In genomic region chr6:42279144-42279781, GRCh38 we compare ENCODE assay signal across 10 cellular contexts.
DNase-seq lines count a peak whose midpoint lies in the region; ATAC-seq and TF ChIP-seq lines count a peak whose summit lies in the region.
"Had no signal": no experiment of that assay in that cellular context is flagged by ENCODE, and none has a peak within 500 bp of the region (broad histone marks: within the 10 kb centered on the region; RNA-seq: fewer than 3 reads in every experiment).

No MANE protein-coding gene starts in this region.

- 49% methylated on average over 9 of the region's 9 CpGs for WGBS in suprapubic skin

- H3K36me3 ChIP-seq in suprapubic skin, result no peaks in the 10 kb centered on the region

- ATAC-seq in activated CD4-positive, CD25-positive, alpha-beta regulatory T cell treated with anti-CD3 and anti-CD28 coated beads, Interleukin-2, amount 50 U/mL, for 24 hours, result peak; percentile 57 to 58
- ATAC-seq in GM21526 (IDR thresholded peaks at IDR 0.05; ENCODE audit: low FRiP score, unreplicated experiment), result no peak

- no peaks in the 10 kb centered on the region for H3K9me3 ChIP-seq in suprapubic skin

- intact Hi-C loops in activated T-helper 1 cell treated with anti-CD3 and anti-CD28 coated beads, Interleukin-12 subunit alpha, Interleukin-12 subunit beta, Interleukin-2, Interleukin-4 antibody, amounts not matched to agents 30 ng/mL and 10 ng/mL and 1 ng/mL, durations not matched to agents 14 hours and 24 hours and 36 hours (cut with micrococcal nuclease), result no loop called here

- peak overlapping the region; percentile 67 for H3K27ac Mint-ChIP-seq in activated T-helper 1 cell treated with anti-CD3 and anti-CD28 coated beads, Interleukin-12 subunit alpha, Interleukin-12 subunit beta, Interleukin-2, Interleukin-4 antibody, amounts not matched to agents 30 ng/mL and 10 ng/mL and 1 ng/mL, durations not matched to agents 14 hours and 24 hours and 36 hours
- peak overlapping the region; percentile 75 to 99 (median 92) for H3K27ac Mint-ChIP-seq in immature natural killer cell

- TF ChIP-seq CTCF in suprapubic skin (IDR thresholded peaks at IDR 0.05), result no peak

- no peak overlapping the region for H3K4me3 Mint-ChIP-seq in activated T-helper 1 cell treated with anti-CD3 and anti-CD28 coated beads, Interleukin-12 subunit alpha, Interleukin-12 subunit beta, Interleukin-2, Interleukin-4 antibody, amounts not matched to agents 30 ng/mL and 10 ng/mL and 1 ng/mL, durations not matched to agents 14 hours and 24 hours and 36 hours
- peak overlapping the region; percentile 71 to 80 (median 75) for H3K4me3 Mint-ChIP-seq in immature natural killer cell

- H3K9me3 Mint-ChIP-seq in activated T-helper 1 cell treated with anti-CD3 and anti-CD28 coated beads, Interleukin-12 subunit alpha, Interleukin-12 subunit beta, Interleukin-2, Interleukin-4 antibody, amounts not matched to agents 30 ng/mL and 10 ng/mL and 1 ng/mL, durations not matched to agents 14 hours and 24 hours and 36 hours, result no peaks in the 10 kb centered on the region
- no peaks in the 10 kb centered on the region for H3K9me3 Mint-ChIP-seq in immature natural killer cell

- no peak for TF ChIP-seq EP300 in suprapubic skin (IDR thresholded peaks at IDR 0.05)

- peaks cover 43% of the 10 kb centered on the region for H3K4me1 Mint-ChIP-seq in activated T-helper 1 cell treated with anti-CD3 and anti-CD28 coated beads, Interleukin-12 subunit alpha, Interleukin-12 subunit beta, Interleukin-2, Interleukin-4 antibody, amounts not matched to agents 30 ng/mL and 10 ng/mL and 1 ng/mL, durations not matched to agents 14 hours and 24 hours and 36 hours (ENCODE audit: low read depth)
- H3K4me1 Mint-ChIP-seq in immature natural killer cell, result peaks cover 68 to 94% of the 10 kb centered on the region in 2 donors

- no peak for TF ChIP-seq POLR2A in suprapubic skin (IDR thresholded peaks at IDR 0.05)

- DNase-seq in activated CD4-positive, CD25-positive, alpha-beta regulatory T cell (lab: John Stamatoyannopoulos, UW), result no peak
- no peak for DNase-seq in activated T-helper 1 cell treated with anti-CD3 and anti-CD28 coated beads, Interleukin-12 subunit alpha, Interleukin-12 subunit beta, Interleukin-2, Interleukin-4 antibody, amounts not matched to agents 30 ng/mL and 10 ng/mL and 1 ng/mL, durations not matched to agents 14 hours and 24 hours and 36 hours (ENCODE audit: low spot score)
- DNase-seq in immature natural killer cell, result peak; percentile 76 to 79 (median 79)
- DNase-seq in suprapubic skin (ENCODE audit: low spot score in 2 of 2), result no peak
- no peak for DNase-seq in NCI-H187 (lab: John Stamatoyannopoulos, UW)
- no peak for DNase-seq in stimulated activated CD4-positive, alpha-beta T cell treated with anti-CD3 and anti-CD28 coated beads, Interleukin-12 subunit alpha, Interleukin-12 subunit beta, amount 100 ng/mL, for 4 hours

- H3K27ac ChIP-seq in suprapubic skin, result peak overlapping the region; percentile 16
- H3K27ac ChIP-seq: HL-60, parathyroid adenoma had no signal

- peaks cover 17% of the 10 kb centered on the region for H3K36me3 Mint-ChIP-seq in activated T-helper 1 cell treated with anti-CD3 and anti-CD28 coated beads, Interleukin-12 subunit alpha, Interleukin-12 subunit beta, Interleukin-2, Interleukin-4 antibody, amounts not matched to agents 30 ng/mL and 10 ng/mL and 1 ng/mL, durations not matched to agents 14 hours and 24 hours and 36 hours (ENCODE audit: low read depth)
- peaks cover 0 to 8% (median 0%) of the 10 kb centered on the region in 3 donors for H3K36me3 Mint-ChIP-seq in immature natural killer cell

- H3K27me3 ChIP-seq in suprapubic skin, result no peaks in the 10 kb centered on the region

- no peaks in the 10 kb centered on the region for H3K27me3 Mint-ChIP-seq in activated T-helper 1 cell treated with anti-CD3 and anti-CD28 coated beads, Interleukin-12 subunit alpha, Interleukin-12 subunit beta, Interleukin-2, Interleukin-4 antibody, amounts not matched to agents 30 ng/mL and 10 ng/mL and 1 ng/mL, durations not matched to agents 14 hours and 24 hours and 36 hours (ENCODE audit: insufficient read depth)
- H3K27me3 Mint-ChIP-seq in immature natural killer cell (ENCODE audit: low read depth in 3 of 3), result peaks cover 0 to 8% (median 7%) of the 10 kb centered on the region in 3 donors

- no peak overlapping the region for H3K4me3 ChIP-seq in suprapubic skin

- peaks cover 28% of the 10 kb centered on the region for H3K4me1 ChIP-seq in suprapubic skin
- H3K4me1 ChIP-seq: parathyroid adenoma had no signal

Comparison
In these comparisons a context has a peak if more than half of its experiments do, and no peak if none do; other contexts are left out.
1. DNase-seq: peak in immature natural killer cell (3 of 3); none in activated CD4-positive, CD25-positive, alpha-beta regulatory T cell (0 of 4), activated T-helper 1 cell treated with anti-CD3 and anti-CD28 coated beads, Interleukin-12 subunit alpha, Interleukin-12 subunit beta, Interleukin-2, Interleukin-4 antibody, amounts not matched to agents 30 ng/mL and 10 ng/mL and 1 ng/mL, durations not matched to agents 14 hours and 24 hours and 36 hours (single experiment), suprapubic skin (0 of 2), NCI-H187 (0 of 2) and stimulated activated CD4-positive, alpha-beta T cell treated with anti-CD3 and anti-CD28 coated beads, Interleukin-12 subunit alpha, Interleukin-12 subunit beta, amount 100 ng/mL, for 4 hours (single experiment).